In the genomic region with DNA sequence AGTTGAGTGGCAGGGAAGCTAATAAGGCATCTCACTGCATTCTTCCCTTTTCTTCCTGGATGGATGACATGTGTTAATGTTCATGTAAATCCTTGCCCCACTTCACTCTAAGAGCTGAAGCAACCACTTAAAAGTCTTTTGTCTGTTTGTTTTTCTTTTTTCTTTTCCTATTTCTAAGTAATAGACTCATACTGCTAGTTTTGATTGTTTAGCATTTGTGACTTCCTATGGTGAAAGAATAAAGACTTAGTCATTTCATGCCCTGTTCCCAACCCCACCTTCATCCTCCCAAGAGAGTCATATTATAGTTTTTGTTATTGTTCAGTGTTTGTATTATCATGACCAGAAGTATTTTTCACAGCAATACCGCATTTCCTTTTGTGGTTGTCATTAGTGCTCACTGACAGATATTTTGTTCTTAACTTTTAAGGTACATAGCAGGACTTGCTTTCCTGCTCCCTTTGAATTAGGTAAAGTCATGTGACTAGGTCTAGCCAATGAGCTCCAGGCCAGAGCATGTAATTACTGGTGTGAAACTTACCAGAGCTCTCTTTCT, we compare ENCODE assay signal across 12 cellular contexts. TPM values are rescaled to one million over a fixed set of nuclear protein-coding genes. Genes with fewer than 3 reads are reported as not detected.
DNase-seq lines count a peak whose midpoint lies in the region; ATAC-seq, FAIRE-seq and TF ChIP-seq lines count a peak whose summit lies in the region.
"Had no signal": no experiment of that assay in that cellular context is flagged by ENCODE, and none has a peak within 500 bp of the region (broad histone marks: within the 10 kb centered on the region; RNA-seq: fewer than 3 reads in every experiment).

No MANE protein-coding gene starts in this region.

- POLR2A ChIA-PET in K562 (lab: Yijun Ruan, JAX), result no interaction called here

- no peak for TF ChIP-seq RAD21 in K562 (CRISPR knock-in tag; conservative IDR thresholded peaks at IDR 0.05 in 1 of 2, IDR thresholded peaks at IDR 0.05 in 1 of 2)

- no peaks in the 10 kb centered on the region for H3F3A ChIP-seq in MM.1S (ENCODE audit: insufficient read depth, low read length)

- H3K4me2 ChIP-seq in MM.1S (ENCODE audit: low read depth, low read length) (no peak overlapping the region), K562 (ENCODE audit: insufficient read depth, low read length) (no peak overlapping the region)

- no TSS peak for BruUV-seq in K562 (replicated peaks; lab: Mats Ljungman, UMichigan)

- H3K9ac ChIP-seq in MM.1S (ENCODE audit: low read length) (no peak overlapping the region), K562 (ENCODE audit: insufficient read depth in 1 of 2, low read depth in 2 of 2, low read length in 2 of 2) (no peak overlapping the region)

- in situ Hi-C loops in Caki2 (cut with HindIII; ENCODE audit: low pct_unique_long_range_greater_than_20kb, low sequenced_read_pairs) (no loop called here), K562 (cut with MboI) (no loop called here)

- TF ChIP-seq EP300 in K562 (IDR thresholded peaks at IDR 0.05; ENCODE audit: low read length), result no peak

- no peaks in the 10 kb centered on the region for H3K9me2 ChIP-seq in MM.1S (replicated peaks; ENCODE audit: insufficient read depth, low read length)

- TF ChIP-seq CTCF in MM.1S (IDR thresholded peaks at IDR 0.05; ENCODE audit: low read length) (no peak), K562 (IDR thresholded peaks at IDR 0.05 in 2 of 3, conservative IDR thresholded peaks at IDR 0.05 in 1 of 3; ENCODE audit: insufficient read depth in 2 of 3, low read depth in 1 of 3, low read length in 3 of 3) (no peak)

- H3K27me3 ChIP-seq in MM.1S (replicated peaks; ENCODE audit: insufficient read depth, low read length), result no peaks in the 10 kb centered on the region
- no peaks in the 10 kb centered on the region for H3K27me3 ChIP-seq in K562 (ENCODE audit: control insufficient read depth in 2 of 2, insufficient read depth in 2 of 2, low read length in 2 of 2)
- H3K27me3 ChIP-seq: suprapubic skin had no signal

- no peak overlapping the region for H3K4me3 ChIP-seq in MM.1S (ENCODE audit: low read length)
- no peak overlapping the region for H3K4me3 ChIP-seq in K562
- H3K4me3 ChIP-seq: HAP-1, suprapubic skin had no signal

- 0% methylated on average over 1 of the region's 1 CpG for WGBS in K562 (ENCODE audit: insufficient coverage, low coverage, missing lambda C conversion rate)

- H3K4me1 ChIP-seq in MM.1S (ENCODE audit: low read length) (peaks cover 9% of the 10 kb centered on the region), K562 (replicated peaks in 1 of 2; ENCODE audit: control insufficient read depth in 2 of 2, insufficient read depth in 2 of 2, low read length in 2 of 2) (no peaks in the 10 kb centered on the region)
- H3K4me1 ChIP-seq: HAP-1, suprapubic skin had no signal

- TF ChIP-seq POLR2A in K562 (conservative IDR thresholded peaks at IDR 0.05), result no peak

- intact Hi-C loops in K562 (cut with micrococcal nuclease), result no loop called here

- 0 out of 2 replicates have a peak overlapping the region, but pooled peaks have one; percentile 53 for H2AFZ ChIP-seq in MM.1S (ENCODE audit: low read length)
- no peak overlapping the region for H2AFZ ChIP-seq in K562 (ENCODE audit: low read depth, low read length)

- FAIRE-seq in K562 (lab: Jason Lieb, UNC), result no peak
- FAIRE-seq: GM18507 had no signal

- H4K20me1 ChIP-seq in MM.1S (ENCODE audit: insufficient read depth, low read length) (no peaks in the 10 kb centered on the region), K562 (replicated peaks; ENCODE audit: control insufficient read depth, insufficient read depth, low read length) (no peaks in the 10 kb centered on the region)

- H3K27ac ChIP-seq in MM.1S (ENCODE audit: low read length) (no peak overlapping the region), K562 (ENCODE audit: extremely low read depth, low read depth, low read length) (no peak overlapping the region)
- H3K27ac ChIP-seq: suprapubic skin had no signal

- H3K36me3 ChIP-seq in MM.1S (replicated peaks; ENCODE audit: insufficient read depth, low read length) (no peaks in the 10 kb centered on the region), K562 (ENCODE audit: control insufficient read depth, insufficient read depth, low read length) (no peaks in the 10 kb centered on the region)
- H3K36me3 ChIP-seq: HAP-1, suprapubic skin had no signal

- ATAC-seq in K562, result no peak
- ATAC-seq in HG03521 (IDR thresholded peaks at IDR 0.05; ENCODE audit: unreplicated experiment), result no peak
- no peak for ATAC-seq in HG03342 (IDR thresholded peaks at IDR 0.05; ENCODE audit: unreplicated experiment)

- H3K79me2 ChIP-seq in MM.1S (ENCODE audit: low read length) (no peaks in the 10 kb centered on the region), K562 (ENCODE audit: control insufficient read depth, insufficient read depth, low read length) (no peaks in the 10 kb centered on the region)

- DNase-seq in Caki2 (ENCODE audit: low read depth), result peak; percentile 74
- DNase-seq in MM.1S, result no peak
- DNase-seq in K562 (ENCODE audit: extremely low read depth in 1 of 4, low spot score in 3 of 4), result no peak
- DNase-seq in mucosa of gallbladder (ENCODE audit: low spot score), result peak; percentile 20
- DNase-seq in NCI-H2227 treated with DMSO at 0.1 percent for 48 hours (lab: John Stamatoyannopoulos, UW), result no peak
- no peak for DNase-seq in NAMALWA (ENCODE audit: low spot score)
- DNase-seq: NCI-H226 had no signal

- no peaks in the 10 kb centered on the region for H3K9me1 ChIP-seq in K562 (ENCODE audit: control insufficient read depth, insufficient read depth, low read length)

- CTCF ChIA-PET in K562 (lab: Yijun Ruan, JAX; ENCODE audit: low intra/inter-chr PET ratio), result no interaction called here

- H3K9me3 ChIP-seq in MM.1S (replicated peaks; ENCODE audit: insufficient read depth, low read length) (no peaks in the 10 kb centered on the region; the same call in 1 of the 2 replicates), K562 (replicated peaks; ENCODE audit: control insufficient read depth, insufficient read depth, low read depth, low read length) (no peaks in the 10 kb centered on the region)
- H3K9me3 ChIP-seq: suprapubic skin had no signal

TF ChIP-seq in K562, 482 proteins besides CTCF, POLR2A, EP300 and RAD21:
- TF ChIP-seq, protein P1, sequence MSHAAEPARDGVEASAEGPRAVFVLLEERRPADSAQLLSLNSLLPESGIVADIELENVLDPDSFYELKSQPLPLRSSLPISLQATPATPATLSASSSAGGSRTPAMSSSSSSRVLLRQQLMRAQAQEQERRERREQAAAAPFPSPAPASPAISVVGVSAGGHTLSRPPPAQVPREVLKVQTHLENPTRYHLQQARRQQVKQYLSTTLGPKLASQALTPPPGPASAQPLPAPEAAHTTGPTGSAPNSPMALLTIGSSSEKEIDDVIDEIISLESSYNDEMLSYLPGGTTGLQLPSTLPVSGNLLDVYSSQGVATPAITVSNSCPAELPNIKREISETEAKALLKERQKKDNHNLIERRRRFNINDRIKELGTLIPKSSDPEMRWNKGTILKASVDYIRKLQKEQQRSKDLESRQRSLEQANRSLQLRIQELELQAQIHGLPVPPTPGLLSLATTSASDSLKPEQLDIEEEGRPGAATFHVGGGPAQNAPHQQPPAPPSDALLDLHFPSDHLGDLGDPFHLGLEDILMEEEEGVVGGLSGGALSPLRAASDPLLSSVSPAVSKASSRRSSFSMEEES (CRISPR knock-in tag; IDR thresholded peaks at IDR 0.05), result peak; percentile 22
- TF ChIP-seq TAF1 (IDR thresholded peaks at IDR 0.05; ENCODE audit: control insufficient read depth, extremely low read depth, insufficient read depth, low read length, severe bottlenecking), result no peak
TF ChIP-seq in K562: peak in this region for 1.

RNA-seq across cellular contexts. Expression of a gene that starts 18.1 kb away (rescaled TPM):
- not detected in 2 replicates for total RNA-seq in Caki2 (2014; rRNA removed; shearing (Covaris generic); ENCODE audit: low replicate concordance)
- total RNA-seq in K562 (2011; cell fraction: chromatin; rRNA removed; ENCODE audit: low replicate concordance), result not detected in 2 replicates
- total RNA-seq in K562 (2011; cell fraction: nucleolus; rRNA removed), result not detected in 2 replicates
- not detected in 2 replicates for total RNA-seq in K562 (2011; cell fraction: nucleoplasm; rRNA removed)
- total RNA-seq in K562 (2014; rRNA removed) (not detected in 2 replicates), K562 (2014; rRNA removed; fragmentation: Illumina TruSeq; extraction: Trizol) (not detected in 2 replicates), K562 (2015; rRNA removed; fragmentation: Illumina TruSeq; extraction: Trizol) (not detected in 2 replicates), K562 (2021) (not detected in 2 replicates), mucosa of gallbladder (not detected)
- polyA plus RNA-seq in K562 (2011; rRNA removed) (not detected in 2 replicates), K562 (2014; fragmentation: Illumina TruSeq; extraction: Trizol) (not detected in 2 replicates), K562 (2014; fragmentation: Nextera tagmentation; extraction: Ambion mirVana) (not detected), K562 (2014; rRNA removed) (not detected in 2 replicates)
- not detected in 2 replicates for polyA plus RNA-seq in K562 (2011; cell fraction: cytosol; rRNA removed)
- not detected in 2 replicates for polyA plus RNA-seq in K562 (2011; cell fraction: nucleus; rRNA removed)
- not detected in 2 replicates for polyA plus RNA-seq in K562 (2012)
- not detected in 2 replicates for polyA minus RNA-seq in K562 (2011; rRNA and poly(A)+ RNA removed)
- not detected in 2 replicates for polyA minus RNA-seq in K562 (2011; cell fraction: cytosol; rRNA and poly(A)+ RNA removed)
- not detected in 2 replicates for polyA minus RNA-seq in K562 (2011; cell fraction: nucleus; rRNA and poly(A)+ RNA removed)
- total RNA-seq: suprapubic skin had no signal

Comparison
In these comparisons a context has a peak if more than half of its experiments do, and no peak if none do; other contexts are left out.
1. DNase-seq: peak in Caki2 (single experiment) and mucosa of gallbladder (single experiment); none in MM.1S (single experiment), K562 (0 of 4), NCI-H2227 treated with DMSO at 0.1 percent for 48 hours (single experiment) and NAMALWA (single experiment).